In the genomic region with DNA sequence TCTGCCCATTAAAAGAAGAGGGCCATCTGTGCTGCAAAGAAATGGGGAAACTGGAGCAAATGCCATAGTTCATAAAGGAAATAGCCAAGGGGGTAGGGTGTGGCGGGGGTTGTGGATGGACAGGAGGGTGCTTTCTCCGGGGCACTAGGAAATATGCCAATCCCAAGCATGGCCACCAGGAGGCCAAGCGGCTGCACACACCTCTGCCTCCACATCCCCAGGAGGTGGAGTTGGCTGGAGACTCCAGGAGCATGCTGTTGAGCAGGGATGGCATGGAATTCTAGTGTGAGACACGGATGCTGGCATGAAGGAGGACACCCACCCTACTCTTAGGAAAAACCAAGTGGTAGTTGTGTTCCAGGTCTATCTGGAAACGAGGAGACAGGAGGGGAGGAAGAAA, we compare ENCODE assay signal across 8 cellular contexts. TPM values are rescaled to one million over a fixed set of nuclear protein-coding genes. Genes with fewer than 3 reads are reported as not detected.
DNase-seq lines count a peak whose midpoint lies in the region; ATAC-seq and TF ChIP-seq lines count a peak whose summit lies in the region.

No MANE protein-coding gene starts in this region.

- ATAC-seq in GM19452 (IDR thresholded peaks at IDR 0.05; ENCODE audit: unreplicated experiment) (no peak), HG03521 (IDR thresholded peaks at IDR 0.05; ENCODE audit: unreplicated experiment) (no peak), HG02884 (IDR thresholded peaks at IDR 0.05; ENCODE audit: unreplicated experiment) (no peak)

- H3K4me2 ChIP-seq in BLaER1 treated with 17β-estradiol and CSF1 and Interleukin-3, amounts not matched to agents 10 nM and 100 nM = peak overlapping the region; percentile 63 to 86 (median 79)

- no peaks in the 10 kb centered on the region for H4K20me1 ChIP-seq in BLaER1 treated with 17β-estradiol and CSF1 and Interleukin-3, amounts not matched to agents 10 nM and 100 nM

- TF ChIP-seq EP300 in ovary (IDR thresholded peaks at IDR 0.05) = no peak

- no peaks in the 10 kb centered on the region for H3K9me3 ChIP-seq in BLaER1 treated with 17β-estradiol and CSF1 and Interleukin-3, amounts not matched to agents 10 nM and 100 nM (replicated peaks in 1 of 11)
- no peaks in the 10 kb centered on the region for H3K9me3 ChIP-seq in ovary

- H3K27me3 ChIP-seq in BLaER1 treated with 17β-estradiol and CSF1 and Interleukin-3, amounts not matched to agents 10 nM and 100 nM = no peaks in the 10 kb centered on the region
- H3K27me3 ChIP-seq in ovary = no peaks in the 10 kb centered on the region

- peaks cover 33 to 66% (median 64%) of the 10 kb centered on the region in 10 experiments for H3K4me1 ChIP-seq in BLaER1 treated with 17β-estradiol and CSF1 and Interleukin-3, amounts not matched to agents 10 nM and 100 nM
- peaks cover 16% of the 10 kb centered on the region for H3K4me1 ChIP-seq in ovary (ENCODE audit: insufficient read depth)

- peak overlapping the region in 1 of 10 experiments; percentile 16; a peak in 1 of 20 replicates for H3K4me3 ChIP-seq in BLaER1 treated with 17β-estradiol and CSF1 and Interleukin-3, amounts not matched to agents 10 nM and 100 nM
- no peak overlapping the region for H3K4me3 ChIP-seq in ovary

- H3K9ac ChIP-seq in BLaER1 treated with 17β-estradiol and CSF1 and Interleukin-3, amounts not matched to agents 10 nM and 100 nM = peak overlapping the region in 3 of 11 experiments; percentile 12 to 58 (median 49); a peak in 4 of 22 replicates

- TF ChIP-seq CTCF in ovary (IDR thresholded peaks at IDR 0.05) = peak in 2 of 3 donors; percentile 34 to 35

- H3K27ac ChIP-seq in BLaER1 treated with 17β-estradiol and CSF1 and Interleukin-3, amounts not matched to agents 10 nM and 100 nM = peak overlapping the region in 5 of 11 experiments; percentile 11 to 70 (median 42); a peak in 7 of 22 replicates
- H3K27ac ChIP-seq in ovary = no peak overlapping the region

- intact Hi-C loops in ovary (cut with DNase I) = no loop called here

- H3K36me3 ChIP-seq in BLaER1 treated with 17β-estradiol and CSF1 and Interleukin-3, amounts not matched to agents 10 nM and 100 nM = peaks cover 0 to 62% (median 35%) of the 10 kb centered on the region in 11 experiments; a peak in 15 of 22 replicates
- no peaks in the 10 kb centered on the region for H3K36me3 ChIP-seq in ovary

- 44 to 50% (median 50%) methylated on average over 5 of the region's 5 CpGs for WGBS in ovary, 3 donors

- TF ChIP-seq POLR2A in ovary (IDR thresholded peaks at IDR 0.05) = no peak

- DNase-seq in HCEC 1CT = peak; percentile 26
- DNase-seq in T-helper 1 cell = peak in 3 of 5 donors; percentile 22 to 26 (median 26)
- peak; percentile 71 for DNase-seq in ecto neural progenitor cell (ENCODE audit: low spot score)
- peak in 2 of 5 donors; percentile 40 to 50 for DNase-seq in ovary

RNA-seq across cellular contexts. Expression of a gene that starts 25.2 kb away (rescaled TPM):
- total RNA-seq in ovary = 10 to 100 TPM; 31.5 to 55.8 (median 42.7) TPM
- 10 to 100 TPM; 58.5 to 83.8 TPM for polyA plus RNA-seq in ovary

RNA-seq across cellular contexts. Expression of a gene that starts 54.3 kb away (rescaled TPM):
- 100 to 1,000 TPM in 5 of 7 donors, 10 to 100 TPM in 2; 47.4 to 198 (median 157) TPM for total RNA-seq in ovary
- polyA plus RNA-seq in ovary = 100 to 1,000 TPM in 1 of 2 donors, 10 to 100 TPM in 1; 91.9 to 223 TPM
